In the genomic region with DNA sequence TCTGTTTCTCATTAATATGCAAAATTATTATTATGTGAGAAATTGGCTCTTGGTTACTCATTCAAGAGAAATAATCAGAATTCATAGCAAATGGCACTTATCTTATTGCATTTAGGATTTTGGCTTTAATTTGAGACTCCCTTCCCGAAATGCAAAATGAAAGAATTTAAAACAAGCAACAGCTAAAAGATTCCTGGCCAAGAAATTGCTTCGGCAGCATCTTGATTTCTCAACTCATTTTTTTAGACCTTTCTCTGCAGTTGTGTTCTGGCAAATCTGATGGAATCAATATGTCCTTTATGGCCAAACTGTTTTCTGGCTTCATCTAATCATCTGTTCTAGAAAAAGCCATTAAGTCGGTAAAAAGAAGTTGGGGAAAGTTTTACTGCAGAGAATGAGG, we compare ENCODE assay signal across 26 cellular contexts.
DNase-seq lines count a peak whose midpoint lies in the region; ATAC-seq and TF ChIP-seq lines count a peak whose summit lies in the region.
"Had no signal": no experiment of that assay in that cellular context is flagged by ENCODE, and none has a peak within 500 bp of the region (broad histone marks: within the 10 kb centered on the region; RNA-seq: fewer than 3 reads in every experiment).

No MANE protein-coding gene starts in this region.

- CTCF ChIA-PET in SK-N-SH (lab: Yijun Ruan, JAX) (interaction anchor here (1.1 to 2.0 kb wide), 2 partner anchors 24 to 287 kb away, joined by 3 to 4 read pairs; no protein-coding TSS in a partner anchor), PC-9 (lab: Charles Lee) (no interaction called here)

- no peaks in the 10 kb centered on the region for H3K9me3 ChIP-seq in SK-N-SH
- H3K9me3 ChIP-seq in esophagus squamous epithelium: no peaks in the 10 kb centered on the region
- H3K9me3 ChIP-seq in muscle layer of duodenum (ENCODE audit: control insufficient read depth in 1 of 2, low read length in 2 of 2): no peaks in the 10 kb centered on the region
- no peaks in the 10 kb centered on the region for H3K9me3 ChIP-seq in transverse colon
- no peaks in the 10 kb centered on the region for H3K9me3 ChIP-seq in PC-9 (ENCODE audit: insufficient read depth, low read depth)
- H3K9me3 ChIP-seq: HAP-1 had no signal

- H3K79me2 ChIP-seq in SK-N-SH (ENCODE audit: insufficient read depth) (no peaks in the 10 kb centered on the region), PC-9 (ENCODE audit: low read depth) (no peaks in the 10 kb centered on the region)

- no peak overlapping the region for H3K9ac ChIP-seq in SK-N-SH

- H3K4me2 ChIP-seq in SK-N-SH (no peak overlapping the region; the same call in 1 of the 2 replicates), PC-9 (no peak overlapping the region)

- ATAC-seq in SK-N-SH treated with all-trans-retinoic acid at 6 μM for 48 hours: no peak
- ATAC-seq: activated CD8-positive, alpha-beta memory T cell treated with anti-CD3 and anti-CD28 coated beads, Interleukin-2, amount 10 ng/mL, durations not matched to agents 7 days and 5 days; activated T-cell treated with anti-CD3 and anti-CD28 coated beads, Interleukin-2, amount 50 U/mL, for 72 hours; HepG2 had no signal

- DNase-seq in SK-N-SH: no peak
- DNase-seq in esophagus squamous epithelium (lab: John Stamatoyannopoulos, UW): no peak
- no peak for DNase-seq in transverse colon
- no peak for DNase-seq in PC-9
- no peak for DNase-seq in NCI-H2029 treated with DMSO at 0.1 percent for 48 hours (lab: John Stamatoyannopoulos, UW)
- no peak for DNase-seq in posterior cingulate gyrus
- DNase-seq: 8988T; activated CD4-positive, alpha-beta T cell treated with anti-CD3 and anti-CD28 coated beads, Interleukin-2, amount 50 U/mL, for 1 hour; activated CD8-positive, alpha-beta memory T cell treated with anti-CD3 and anti-CD28 coated beads, Interleukin-2, amount 10 ng/mL, durations not matched to agents 7 days and 5 days; activated naive CD4-positive, alpha-beta T cell treated with anti-CD3 and anti-CD28 coated beads for 36 hours; activated T-cell treated with anti-CD3 and anti-CD28 coated beads, Interleukin-2, amount 50 U/mL, for 72 hours; amygdala; CD4-positive, alpha-beta T cell; central memory CD4-positive, alpha-beta T cell; mammary epithelial cell; NCI-H1694; NCI-H526; stimulated activated CD4-positive, alpha-beta T cell treated with anti-CD3 and anti-CD28 coated beads, Interleukin-4, amount 100 ng/mL, for 1 hour; stimulated activated naive CD4-positive, alpha-beta T cell treated with Interleukin-2 at 50 U/mL for 16 hours; T-helper 9 cell had no signal

- H3K4me3 ChIP-seq in SK-N-SH (ENCODE audit: low read depth in 2 of 2, low read length in 1 of 2) (no peak overlapping the region; a peak in 1 of 4 replicates), esophagus squamous epithelium (no peak overlapping the region), muscle layer of duodenum (ENCODE audit: low read depth in 1 of 2, low read length in 2 of 2) (no peak overlapping the region), transverse colon (no peak overlapping the region), PC-9 (no peak overlapping the region)
- H3K4me3 ChIP-seq: HAP-1 had no signal

- in situ Hi-C loops in transverse colon (cut with MboI; ENCODE audit: low pct_ligation_motif_present in 1 of 4, low pct_unique_long_range_greater_than_20kb in 1 of 4, low sequenced_read_pairs in 3 of 4): no loop called here

- H3K36me3 ChIP-seq in SK-N-SH (replicated peaks in 1 of 2; ENCODE audit: control insufficient read depth in 1 of 2, insufficient read depth in 2 of 2, low read length in 1 of 2) (no peaks in the 10 kb centered on the region), esophagus squamous epithelium (no peaks in the 10 kb centered on the region), muscle layer of duodenum (ENCODE audit: control insufficient read depth in 1 of 2, insufficient read depth in 2 of 2, low read length in 2 of 2) (no peaks in the 10 kb centered on the region), transverse colon (no peaks in the 10 kb centered on the region), PC-9 (ENCODE audit: low read depth) (no peaks in the 10 kb centered on the region)
- H3K36me3 ChIP-seq: HAP-1 had no signal

- H3K27ac ChIP-seq in SK-N-SH (ENCODE audit: low read depth in 2 of 2, low read length in 1 of 2) (peak overlapping the region; percentile 91 to 95; a peak in 3 of 4 replicates), esophagus squamous epithelium (peak overlapping the region in 3 of 4 donors; percentile 58 to 88 (median 80)), muscle layer of duodenum (ENCODE audit: low read length) (peak overlapping the region; percentile 80), transverse colon (peak overlapping the region; percentile 67 to 91 (median 78)), PC-9 (no peak overlapping the region)
- H3K27ac ChIP-seq: epithelial cell of prostate, RWPE1 had no signal

- intact Hi-C loops in esophagus squamous epithelium (cut with DNase I): no loop called here
- intact Hi-C loops in transverse colon (cut with DNase I; ENCODE audit: low total_unique reads): no loop called here
- intact Hi-C loops in PC-9 (cut with micrococcal nuclease; ENCODE audit: unreplicated experiment): no loop called here
- intact Hi-C loops in posterior cingulate gyrus (cut with DNase I): no loop called here

- 52% methylated on average over 3 of the region's 3 CpGs for WGBS in SK-N-SH (ENCODE audit: low lambda C conversion rate)
- 58 to 60% methylated on average over 3 of the region's 3 CpGs for WGBS in esophagus squamous epithelium, 2 donors
- WGBS in transverse colon (ENCODE audit: low coverage in 1 of 2), 2 donors: 63 to 66% methylated on average over 3 of the region's 3 CpGs

- peaks cover 21% of the 10 kb centered on the region for H3F3A ChIP-seq in SK-N-SH (replicated peaks; ENCODE audit: insufficient read depth)
- H3F3A ChIP-seq in PC-9 (ENCODE audit: insufficient read depth, low read depth): no peaks in the 10 kb centered on the region

- no peak for TF ChIP-seq EP300 in SK-N-SH (IDR thresholded peaks at IDR 0.05; ENCODE audit: borderline replicate concordance in 1 of 2, low read depth in 1 of 2, low read length in 1 of 2)
- TF ChIP-seq EP300 in transverse colon (IDR thresholded peaks at IDR 0.05; ENCODE audit: low read depth): no peak

- H4K20me1 ChIP-seq in SK-N-SH (ENCODE audit: insufficient read depth): no peaks in the 10 kb centered on the region
- no peaks in the 10 kb centered on the region; the same call in 1 of the 2 replicates for H4K20me1 ChIP-seq in PC-9 (ENCODE audit: insufficient read depth)

- H3K4me1 ChIP-seq in SK-N-SH (ENCODE audit: control insufficient read depth in 1 of 2, insufficient read depth in 2 of 2, low read depth in 1 of 2, low read length in 1 of 2) (peaks cover 8 to 16% of the 10 kb centered on the region in 2 experiments; a peak in 3 of 4 replicates), esophagus squamous epithelium (peaks cover 0 to 21% (median 7%) of the 10 kb centered on the region in 3 donors), muscle layer of duodenum (ENCODE audit: control insufficient read depth in 1 of 2, insufficient read depth in 2 of 2, low read length in 2 of 2) (peaks cover 5 to 15% of the 10 kb centered on the region in 2 donors), transverse colon (peaks cover 0 to 20% (median 7%) of the 10 kb centered on the region in 4 donors), PC-9 (replicated peaks; ENCODE audit: insufficient read depth) (no peaks in the 10 kb centered on the region)
- H3K4me1 ChIP-seq: HAP-1 had no signal

- H3K9me2 ChIP-seq in SK-N-SH: no peaks in the 10 kb centered on the region
- no peaks in the 10 kb centered on the region for H3K9me2 ChIP-seq in PC-9 (ENCODE audit: insufficient read depth)

- H2AFZ ChIP-seq in SK-N-SH (ENCODE audit: low read depth): no peak overlapping the region
- no peak overlapping the region for H2AFZ ChIP-seq in PC-9

- no peaks in the 10 kb centered on the region for H3K27me3 ChIP-seq in SK-N-SH (ENCODE audit: insufficient read depth)
- H3K27me3 ChIP-seq in esophagus squamous epithelium: no peaks in the 10 kb centered on the region
- no peaks in the 10 kb centered on the region for H3K27me3 ChIP-seq in muscle layer of duodenum (ENCODE audit: low read depth, low read length)
- H3K27me3 ChIP-seq in transverse colon: no peaks in the 10 kb centered on the region
- peaks cover 9% of the 10 kb centered on the region for H3K27me3 ChIP-seq in PC-9 (ENCODE audit: insufficient read depth, low read depth)

- TF ChIP-seq CTCF in SK-N-SH (IDR thresholded peaks at IDR 0.05) (no peak), esophagus squamous epithelium (IDR thresholded peaks at IDR 0.05) (no peak), transverse colon (IDR thresholded peaks at IDR 0.05) (no peak), PC-9 (conservative IDR thresholded peaks at IDR 0.05) (no peak)

- no TSS peak for BruUV-seq in PC-9 (replicated peaks; lab: Mats Ljungman, UMichigan)

- TF ChIP-seq RAD21 in SK-N-SH (IDR thresholded peaks at IDR 0.05; ENCODE audit: low read length): no peak

- POLR2A ChIA-PET in SK-N-SH (lab: Yijun Ruan, JAX): no interaction called here
- POLR2A ChIA-PET in PC-9 (lab: Charles Lee; ENCODE audit: unreplicated experiment): no interaction called here

- TF ChIP-seq POLR2A in esophagus squamous epithelium (IDR thresholded peaks at IDR 0.05) (no peak), transverse colon (IDR thresholded peaks at IDR 0.05) (no peak)

TF ChIP-seq in SK-N-SH, 30 proteins besides CTCF, POLR2A, EP300 and RAD21 (continues in another document):
- TF ChIP-seq, protein P1, sequence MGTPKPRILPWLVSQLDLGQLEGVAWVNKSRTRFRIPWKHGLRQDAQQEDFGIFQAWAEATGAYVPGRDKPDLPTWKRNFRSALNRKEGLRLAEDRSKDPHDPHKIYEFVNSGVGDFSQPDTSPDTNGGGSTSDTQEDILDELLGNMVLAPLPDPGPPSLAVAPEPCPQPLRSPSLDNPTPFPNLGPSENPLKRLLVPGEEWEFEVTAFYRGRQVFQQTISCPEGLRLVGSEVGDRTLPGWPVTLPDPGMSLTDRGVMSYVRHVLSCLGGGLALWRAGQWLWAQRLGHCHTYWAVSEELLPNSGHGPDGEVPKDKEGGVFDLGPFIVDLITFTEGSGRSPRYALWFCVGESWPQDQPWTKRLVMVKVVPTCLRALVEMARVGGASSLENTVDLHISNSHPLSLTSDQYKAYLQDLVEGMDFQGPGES (IDR thresholded peaks at IDR 0.05; ENCODE audit: low read depth, low read length): no peak
- no peak for TF ChIP-seq ELF1 (IDR thresholded peaks at IDR 0.05)
- TF ChIP-seq RFX5 (IDR thresholded peaks at IDR 0.05; ENCODE audit: low read length): no peak
